21 cellular contexts compared by ENCODE assay signal in the genomic region with DNA sequence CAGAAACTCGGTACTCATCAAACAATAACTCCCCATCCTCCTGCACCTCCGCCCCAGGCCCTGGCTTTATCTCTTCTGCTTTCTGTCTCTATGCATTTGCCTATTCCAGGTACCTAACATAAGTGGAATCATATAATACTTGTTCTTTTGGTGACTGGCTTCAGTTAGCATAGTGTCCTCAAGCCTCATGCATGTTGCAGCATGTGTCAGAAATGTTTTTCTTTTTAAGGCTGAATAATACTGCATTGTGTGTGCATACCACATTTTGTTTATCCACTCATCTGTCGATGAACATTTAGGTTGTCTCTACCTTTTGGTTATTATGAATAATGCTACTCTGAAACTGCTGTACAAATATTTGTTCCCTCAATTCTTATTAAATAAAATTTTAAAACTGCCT.
A peak's percentile ranks its signal among the peaks of the same experiment; 100 is the strongest.
DNase-seq lines count a peak whose midpoint lies in the region; ATAC-seq, FAIRE-seq and TF ChIP-seq lines count a peak whose summit lies in the region.
"Had no signal": no experiment of that assay in that cellular context is flagged by ENCODE, and none has a peak within 500 bp of the region (broad histone marks: within the 10 kb centered on the region; RNA-seq: fewer than 3 reads in every experiment).

No MANE protein-coding gene starts in this region.

- peaks cover 4% of the 10 kb centered on the region for H3K27me3 Mint-ChIP-seq in activated CD4-positive, alpha-beta T cell treated with anti-CD3 and anti-CD28 coated beads for 36 hours
- no peaks in the 10 kb centered on the region for H3K27me3 Mint-ChIP-seq in GM23338 (ENCODE audit: insufficient read depth, low read depth, poor library complexity)

- H3K4me2 ChIP-seq in keratinocyte (ENCODE audit: control insufficient read depth, extremely low read depth, insufficient read depth, low read depth, low read length) (peak overlapping the region; percentile 43), GM23338 (no peak overlapping the region)
- H3K4me2 ChIP-seq: A549, PC-9 had no signal

- H3K27ac Mint-ChIP-seq in activated CD4-positive, alpha-beta T cell treated with anti-CD3 and anti-CD28 coated beads for 36 hours = no peak overlapping the region
- H3K27ac Mint-ChIP-seq in GM23338 = no peak overlapping the region
- H3K27ac Mint-ChIP-seq: CD4-positive, alpha-beta T cell had no signal

- H3K4me3 ChIP-seq in bronchial epithelial cell (ENCODE audit: low read depth, low read length) (no peak overlapping the region), keratinocyte (ENCODE audit: control insufficient read depth in 2 of 3, extremely low read depth in 1 of 3, insufficient read depth in 2 of 3, low read depth in 1 of 3, low read length in 3 of 3) (peak overlapping the region in 1 of 3 experiments; percentile 15), suprapubic skin (no peak overlapping the region), GM23338 (no peak overlapping the region)
- H3K4me3 ChIP-seq: A549, HAP-1, PC-9 had no signal

- TF ChIP-seq POLR2A in suprapubic skin (IDR thresholded peaks at IDR 0.05) = no peak

- no peaks in the 10 kb centered on the region for H3K27me3 ChIP-seq in bronchial epithelial cell (ENCODE audit: control insufficient read depth, insufficient read depth, low read length)
- no peaks in the 10 kb centered on the region for H3K27me3 ChIP-seq in keratinocyte (ENCODE audit: control insufficient read depth, extremely low read depth, insufficient read depth, low read length)
- no peaks in the 10 kb centered on the region for H3K27me3 ChIP-seq in suprapubic skin
- no peaks in the 10 kb centered on the region for H3K27me3 ChIP-seq in GM23338 (ENCODE audit: insufficient read depth)

- intact Hi-C loops in activated CD4-positive, alpha-beta T cell treated with anti-CD3 and anti-CD28 coated beads for 36 hours (cut with DNase I, micrococcal nuclease) = no loop called here

- H3K9ac ChIP-seq in keratinocyte (ENCODE audit: control insufficient read depth, extremely low read depth, insufficient read depth, low read length) = no peak overlapping the region

- H2AFZ ChIP-seq in keratinocyte (ENCODE audit: control insufficient read depth, low read length) (no peak overlapping the region), GM23338 (no peak overlapping the region)
- H2AFZ ChIP-seq: PC-9 had no signal

- POLR2A ChIA-PET in activated CD4-positive, alpha-beta T cell treated with anti-CD3 and anti-CD28 coated beads for 36 hours (lab: Charles Lee) = no interaction called here

- no peak overlapping the region for H3K4me3 Mint-ChIP-seq in activated CD4-positive, alpha-beta T cell treated with anti-CD3 and anti-CD28 coated beads for 36 hours
- H3K4me3 Mint-ChIP-seq in GM23338 = no peak overlapping the region
- H3K4me3 Mint-ChIP-seq: CD4-positive, alpha-beta T cell had no signal

- no peaks in the 10 kb centered on the region for H3K9me2 ChIP-seq in GM23338 (ENCODE audit: insufficient read depth)

- TF ChIP-seq CTCF in bronchial epithelial cell (IDR thresholded peaks at IDR 0.05; ENCODE audit: insufficient read depth, low read length, severe bottlenecking) (no peak), keratinocyte (optimal IDR thresholded peaks at IDR 0.05 in 1 of 3, IDR thresholded peaks at IDR 0.05 in 1 of 3, conservative IDR thresholded peaks at IDR 0.05 in 1 of 3; ENCODE audit: extremely low read depth in 1 of 3, insufficient read depth in 2 of 3, low read length in 3 of 3) (no peak), suprapubic skin (IDR thresholded peaks at IDR 0.05) (no peak), GM23338 (conservative IDR thresholded peaks at IDR 0.05; ENCODE audit: low read depth in 2 of 2) (no peak)

- 69% methylated on average over 3 of the region's 3 CpGs for WGBS in suprapubic skin

- CTCF ChIA-PET in activated CD4-positive, alpha-beta T cell treated with anti-CD3 and anti-CD28 coated beads for 36 hours (lab: Charles Lee) = no interaction called here

- H3K79me2 ChIP-seq in keratinocyte (ENCODE audit: control insufficient read depth, insufficient read depth, low read length) (no peaks in the 10 kb centered on the region), GM23338 (replicated peaks; ENCODE audit: insufficient read depth) (no peaks in the 10 kb centered on the region)

- peaks cover 37% of the 10 kb centered on the region for H3K4me1 ChIP-seq in keratinocyte (ENCODE audit: control insufficient read depth, extremely low read depth, insufficient read depth, low read length)
- H3K4me1 ChIP-seq in suprapubic skin = peaks cover 9% of the 10 kb centered on the region
- H3K4me1 ChIP-seq in GM23338 (ENCODE audit: insufficient read depth) = no peaks in the 10 kb centered on the region
- H3K4me1 ChIP-seq: HAP-1 had no signal

- H3K36me3 ChIP-seq in bronchial epithelial cell (ENCODE audit: control insufficient read depth, insufficient read depth, low read length) (no peaks in the 10 kb centered on the region), keratinocyte (ENCODE audit: control insufficient read depth in 2 of 2, extremely low read depth in 1 of 2, insufficient read depth in 2 of 2, low read length in 2 of 2) (peaks cover 3 to 14% of the 10 kb centered on the region in 2 experiments), suprapubic skin (peaks cover 4% of the 10 kb centered on the region), GM23338 (ENCODE audit: insufficient read depth) (no peaks in the 10 kb centered on the region)
- H3K36me3 ChIP-seq: HAP-1 had no signal

- no peaks in the 10 kb centered on the region for H3K4me1 Mint-ChIP-seq in activated CD4-positive, alpha-beta T cell treated with anti-CD3 and anti-CD28 coated beads for 36 hours
- H3K4me1 Mint-ChIP-seq in GM23338 = no peaks in the 10 kb centered on the region

- H4K20me1 ChIP-seq in keratinocyte (ENCODE audit: control insufficient read depth, extremely low read depth, insufficient read depth, low read length) (no peaks in the 10 kb centered on the region), GM23338 (replicated peaks; ENCODE audit: insufficient read depth) (no peaks in the 10 kb centered on the region)

- ATAC-seq in activated CD4-positive, alpha-beta T cell treated with anti-CD3 and anti-CD28 coated beads for 36 hours = no peak
- ATAC-seq in GM23338 = no peak
- ATAC-seq: A549 had no signal

- TF ChIP-seq EP300 in suprapubic skin (IDR thresholded peaks at IDR 0.05) = no peak

- H3K27ac ChIP-seq in keratinocyte (ENCODE audit: control insufficient read depth, insufficient read depth, low read length) (peak overlapping the region; percentile 10), suprapubic skin (peak overlapping the region; percentile 40), GM23338 (ENCODE audit: low read depth) (no peak overlapping the region)
- H3K27ac ChIP-seq: PC-9 had no signal

- no peaks in the 10 kb centered on the region for H3F3A ChIP-seq in GM23338 (replicated peaks; ENCODE audit: low read depth)

- dilution Hi-C loops in keratinocyte (cut with MboI; ENCODE audit: extremely low pct_ligation_motif_present, low sequenced_read_pairs) = no loop called here

- H3K36me3 Mint-ChIP-seq in activated CD4-positive, alpha-beta T cell treated with anti-CD3 and anti-CD28 coated beads for 36 hours (ENCODE audit: low read depth) = no peaks in the 10 kb centered on the region
- no peaks in the 10 kb centered on the region for H3K36me3 Mint-ChIP-seq in GM23338 (ENCODE audit: low read depth)

- H3K9me3 ChIP-seq in keratinocyte (ENCODE audit: control insufficient read depth, low read depth, low read length) (no peaks in the 10 kb centered on the region), suprapubic skin (no peaks in the 10 kb centered on the region)
- H3K9me3 ChIP-seq: A549, HAP-1 had no signal

- DNase-seq in NCI-H345 treated with DMSO at 0.1 percent for 48 hours (lab: John Stamatoyannopoulos, UW; ENCODE audit: unreplicated experiment) = peak; percentile 11
- peak; percentile 87 for DNase-seq in bronchial epithelial cell (ENCODE audit: low read depth)
- no peak for DNase-seq in keratinocyte (ENCODE audit: low read depth, low spot score)
- DNase-seq in suprapubic skin (ENCODE audit: low spot score in 2 of 2) = no peak
- DNase-seq in AG08396 (ENCODE audit: low spot score) = no peak
- DNase-seq in NCI-H187 treated with DMSO at 0.1 percent for 48 hours (lab: John Stamatoyannopoulos, UW) = no peak
- no peak for DNase-seq in activated CD4-positive, alpha-beta T cell treated with anti-CD3 and anti-CD28 coated beads for 36 hours
- no peak for DNase-seq in GM23338 (ENCODE audit: low spot score)
- DNase-seq: CD4-positive, alpha-beta T cell; COR-L47; DMS 273 treated with DMSO at 0.1 percent for 48 hours; DMS79 treated with DMSO at 0.1 percent for 48 hours; MV-4-11; NCI-H1105 treated with DMSO at 0.1 percent for 48 hours; NCI-H1694; NCI-H510A treated with DMSO at 0.1 percent for 48 hours; NCI-H748 treated with DMSO at 0.1 percent for 48 hours; PC-9 had no signal

- H3K9me3 Mint-ChIP-seq in activated CD4-positive, alpha-beta T cell treated with anti-CD3 and anti-CD28 coated beads for 36 hours (ENCODE audit: low read depth) = no peaks in the 10 kb centered on the region
- no peaks in the 10 kb centered on the region for H3K9me3 Mint-ChIP-seq in GM23338
- H3K9me3 Mint-ChIP-seq: CD4-positive, alpha-beta T cell had no signal

- FAIRE-seq in bronchial epithelial cell (lab: Jason Lieb, UNC) (no peak), keratinocyte (lab: Jason Lieb, UNC) (peak; percentile 85)
- FAIRE-seq: A549, HTR-8/SVneo had no signal

- no peaks in the 10 kb centered on the region for H3K9me1 ChIP-seq in keratinocyte (ENCODE audit: control insufficient read depth, extremely low read depth, insufficient read depth, low read length)

TF ChIP-seq in GM23338, 12 proteins besides CTCF, POLR2A, EP300 and RAD21 (continues in another document):
- TF ChIP-seq, protein P1, sequence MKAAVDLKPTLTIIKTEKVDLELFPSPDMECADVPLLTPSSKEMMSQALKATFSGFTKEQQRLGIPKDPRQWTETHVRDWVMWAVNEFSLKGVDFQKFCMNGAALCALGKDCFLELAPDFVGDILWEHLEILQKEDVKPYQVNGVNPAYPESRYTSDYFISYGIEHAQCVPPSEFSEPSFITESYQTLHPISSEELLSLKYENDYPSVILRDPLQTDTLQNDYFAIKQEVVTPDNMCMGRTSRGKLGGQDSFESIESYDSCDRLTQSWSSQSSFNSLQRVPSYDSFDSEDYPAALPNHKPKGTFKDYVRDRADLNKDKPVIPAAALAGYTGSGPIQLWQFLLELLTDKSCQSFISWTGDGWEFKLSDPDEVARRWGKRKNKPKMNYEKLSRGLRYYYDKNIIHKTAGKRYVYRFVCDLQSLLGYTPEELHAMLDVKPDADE (IDR thresholded peaks at IDR 0.05) = no peak
- TF ChIP-seq EZH2 (IDR thresholded peaks at IDR 0.05; ENCODE audit: low read depth, unreplicated experiment) = no peak
- no peak for TF ChIP-seq POLR2AphosphoS5 (IDR thresholded peaks at IDR 0.05; ENCODE audit: low read depth)

Comparison
In these comparisons a context has a peak if more than half of its experiments do, and no peak if none do; other contexts are left out.
1. DNase-seq: peak in NCI-H345 treated with DMSO at 0.1 percent for 48 hours (single experiment) and bronchial epithelial cell (single experiment); none in keratinocyte (single experiment), suprapubic skin (0 of 2), AG08396 (single experiment), NCI-H187 treated with DMSO at 0.1 percent for 48 hours (single experiment), activated CD4-positive, alpha-beta T cell treated with anti-CD3 and anti-CD28 coated beads for 36 hours (single experiment) and GM23338 (single experiment).